Comparison of ENCODE assay signal across 18 cellular contexts in the genomic region with DNA sequence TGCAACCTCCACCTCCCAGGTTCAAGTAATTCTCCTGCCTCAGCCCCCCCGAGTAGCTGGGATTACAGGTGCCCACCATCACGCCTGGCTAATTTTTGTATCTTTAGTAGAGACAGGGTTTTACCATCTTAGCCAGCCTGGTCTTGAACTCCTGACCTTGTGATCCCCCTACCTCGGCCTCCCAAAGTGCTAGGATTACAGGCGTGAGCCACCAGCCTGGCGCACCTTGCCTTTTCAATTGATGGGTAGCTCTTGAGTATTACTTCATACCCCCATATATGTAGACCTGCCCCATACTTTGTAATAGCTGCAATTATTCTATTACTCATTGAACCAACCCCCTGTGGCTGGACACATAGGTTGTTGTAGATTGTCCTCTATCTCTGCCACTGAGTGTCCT.
"Had no signal": no experiment of that assay in that cellular context is flagged by ENCODE, and none has a peak within 500 bp of the region (broad histone marks: within the 10 kb centered on the region; RNA-seq: fewer than 3 reads in every experiment).

No MANE protein-coding gene starts in this region.

- H3K4me1 ChIP-seq: ascending aorta, gastrocnemius medialis, suprapubic skin had no signal

- FAIRE-seq: bronchial epithelial cell, small intestine had no signal

- DNase-seq: activated naive CD4-positive, alpha-beta T cell treated with anti-CD3 and anti-CD28 coated beads, Interleukin-2, amount 10 ng/mL, durations not matched to agents 7 days and 5 days; activated T-cell treated with anti-CD3 and anti-CD28 coated beads for 4 hours; gastrocnemius medialis; naive thymus-derived CD4-positive, alpha-beta T cell; posterior cingulate gyrus; right cardiac atrium; small intestine; stimulated activated CD4-positive, alpha-beta T cell treated with anti-CD3 and anti-CD28 coated beads, Interleukin-4, amount 100 ng/mL, for 24 hours; stimulated activated naive CD4-positive, alpha-beta T cell treated with Interleukin-2 at 50 U/mL for 16 hours; T-helper 1 cell; T1000; upper lobe of left lung had no signal

- ATAC-seq: activated CD4-positive, CD25-positive, alpha-beta regulatory T cell treated with anti-CD3 and anti-CD28 coated beads, Interleukin-2, amount 50 U/mL, for 24 hours; gastrocnemius medialis; naive thymus-derived CD4-positive, alpha-beta T cell; right cardiac atrium; SK-N-SH treated with all-trans-retinoic acid at 6 μM for 48 hours had no signal

- H3K4me3 ChIP-seq: ascending aorta, gastrocnemius medialis, suprapubic skin, upper lobe of left lung had no signal

- H3K9me3 ChIP-seq: ascending aorta, gastrocnemius medialis, neutrophil, suprapubic skin, upper lobe of left lung had no signal

- H3K27ac ChIP-seq: ascending aorta, gastrocnemius medialis, neutrophil, suprapubic skin, upper lobe of left lung had no signal

- H3K27me3 ChIP-seq: ascending aorta, gastrocnemius medialis, neutrophil, suprapubic skin, upper lobe of left lung had no signal

- H3K36me3 ChIP-seq: gastrocnemius medialis had no signal
